Comparison of ENCODE assay signal across 19 cellular contexts in genomic region chr1:42737986-42738677, GRCh38. TPM values are rescaled to one million over a fixed set of nuclear protein-coding genes. Genes with fewer than 3 reads are reported as not detected.
DNase-seq lines count a peak whose midpoint lies in the region; FAIRE-seq and TF ChIP-seq lines count a peak whose summit lies in the region.
"Had no signal": no experiment of that assay in that cellular context is flagged by ENCODE, and none has a peak within 500 bp of the region (broad histone marks: within the 10 kb centered on the region; RNA-seq: fewer than 3 reads in every experiment).

No MANE protein-coding gene starts in this region.

- no peak for TF ChIP-seq CTCF in right atrium auricular region (IDR thresholded peaks at IDR 0.05)
- TF ChIP-seq CTCF in kidney (IDR thresholded peaks at IDR 0.05; ENCODE audit: borderline replicate concordance, extremely low read depth, insufficient read depth): no peak
- TF ChIP-seq CTCF in osteoblast (IDR thresholded peaks at IDR 0.05; ENCODE audit: extremely low read depth, low read depth, low read length): no peak

- H3K36me3 ChIP-seq in right atrium auricular region (no peaks in the 10 kb centered on the region), kidney (ENCODE audit: control insufficient read depth in 1 of 2, insufficient read depth in 2 of 2, low read length in 2 of 2) (peaks cover 0 to 3% of the 10 kb centered on the region in 2 donors), osteoblast (ENCODE audit: insufficient read depth, low read length) (no peaks in the 10 kb centered on the region), small intestine (ENCODE audit: control insufficient read depth in 2 of 2, insufficient read depth in 2 of 2, low read length in 2 of 2) (no peaks in the 10 kb centered on the region)

- no peaks in the 10 kb centered on the region for H3K9me3 ChIP-seq in right atrium auricular region
- no peaks in the 10 kb centered on the region for H3K9me3 ChIP-seq in kidney (ENCODE audit: control insufficient read depth in 1 of 2, low read length in 2 of 2)
- no peaks in the 10 kb centered on the region for H3K9me3 ChIP-seq in osteoblast (ENCODE audit: low read depth, low read length)
- H3K9me3 ChIP-seq in small intestine (ENCODE audit: control insufficient read depth, low read depth): no peaks in the 10 kb centered on the region
- H3K9me3 ChIP-seq: Caco-2 had no signal

- no peak overlapping the region for H3K9ac ChIP-seq in kidney (ENCODE audit: low read length in 2 of 2)

- H2AFZ ChIP-seq in osteoblast (ENCODE audit: low read length): no peak overlapping the region

- H3K4me2 ChIP-seq in osteoblast (ENCODE audit: insufficient read depth, low read length): no peak overlapping the region

- H3K4me1 ChIP-seq in right atrium auricular region (no peaks in the 10 kb centered on the region), kidney (ENCODE audit: control insufficient read depth in 1 of 2, insufficient read depth in 1 of 2, low read depth in 1 of 2, low read length in 2 of 2) (peaks cover 3 to 8% of the 10 kb centered on the region in 2 donors), osteoblast (ENCODE audit: insufficient read depth, low read length) (no peaks in the 10 kb centered on the region), small intestine (ENCODE audit: control insufficient read depth in 2 of 2, insufficient read depth in 1 of 2, low read depth in 1 of 2, low read length in 1 of 2) (no peaks in the 10 kb centered on the region)

- H3K27me3 ChIP-seq in right atrium auricular region (no peaks in the 10 kb centered on the region), osteoblast (ENCODE audit: insufficient read depth, low read length) (no peaks in the 10 kb centered on the region), small intestine (ENCODE audit: control insufficient read depth in 2 of 2, insufficient read depth in 2 of 2, low read length in 2 of 2) (no peaks in the 10 kb centered on the region)

- no peak for FAIRE-seq in kidney (lab: Jason Lieb, UNC)
- FAIRE-seq in small intestine (lab: Jason Lieb, UNC): no peak

- H3K4me3 ChIP-seq in right atrium auricular region (no peak overlapping the region), kidney (ENCODE audit: low read length in 2 of 2) (no peak overlapping the region), osteoblast (ENCODE audit: insufficient read depth, low read length) (no peak overlapping the region), small intestine (ENCODE audit: low read depth in 1 of 2, low read length in 2 of 2) (no peak overlapping the region)

- H3K79me2 ChIP-seq in osteoblast (ENCODE audit: insufficient read depth, low read length): no peaks in the 10 kb centered on the region

- intact Hi-C loops in cardiac septum (cut with DNase I) (no loop called here), kidney (cut with DNase I) (no loop called here)

- DNase-seq in cardiac septum (ENCODE audit: low spot score) (peak; percentile 43), right atrium auricular region (ENCODE audit: low spot score) (no peak), kidney (peak; percentile 70), osteoblast (ENCODE audit: insufficient read length, low spot score, missing footprints) (peak; percentile 68), NCI-H510A (lab: John Stamatoyannopoulos, UW) (no peak), small intestine (no peak), superior temporal gyrus (ENCODE audit: extremely low spot score) (no peak)
- DNase-seq: 8988T; Caco-2; CD8-positive, alpha-beta T cell; DMS79; NCI-H1048; NCI-H1417 treated with DMSO at 0.1 percent for 48 hours; NCI-H1694 treated with DMSO at 0.1 percent for 48 hours; NCI-H2227 treated with DMSO at 0.1 percent for 48 hours had no signal

- 81 to 87% (median 81%) methylated on average over 19 to 21 of the region's 21 CpGs for WGBS in small intestine, 3 donors

- no peak overlapping the region for H3K27ac ChIP-seq in right atrium auricular region
- H3K27ac ChIP-seq in kidney (ENCODE audit: low read depth in 2 of 2, low read length in 2 of 2): no peak overlapping the region
- H3K27ac ChIP-seq in osteoblast (ENCODE audit: low read depth, low read length): no peak overlapping the region
- no peak overlapping the region for H3K27ac ChIP-seq in small intestine (ENCODE audit: low read depth in 1 of 2, low read length in 1 of 2)
- H3K27ac ChIP-seq: HL-60 had no signal

- H4K20me1 ChIP-seq in osteoblast (ENCODE audit: insufficient read depth, low read length): no peaks in the 10 kb centered on the region

RNA-seq across cellular contexts. Expression of gene CLDN19, which starts 1.9 kb away (rescaled TPM):
- total RNA-seq in cardiac septum (not detected), right atrium auricular region (under 1 TPM in 1 of 2 donors, not detected in 1; 0.28 TPM), kidney (23.2 TPM), osteoblast (not detected in 2 replicates)
- polyA plus RNA-seq in kidney (ENCODE audit: insufficient read depth, low read depth, low replicate concordance) (42.5 TPM), small intestine (under 1 TPM in 1 of 3 donors, not detected in 2; 0.18 TPM)
- total RNA-seq: CD8-positive, alpha-beta T cell; H4; NCI-H460; SK-MEL-5 had no signal

RNA-seq across cellular contexts. Expression of gene P3H1, which starts 28.7 kb away (rescaled TPM):
- total RNA-seq in cardiac septum (12.2 TPM), right atrium auricular region (10 to 100 TPM; 11.3 to 15.6 TPM), kidney (29.7 TPM), osteoblast (209 and 213 TPM in 2 replicates)
- polyA plus RNA-seq in kidney (ENCODE audit: insufficient read depth, low read depth, low replicate concordance) (19.0 TPM), small intestine (10 to 100 TPM in 1 of 3 donors, 1 to 10 TPM in 2; 4.3 to 16.4 (median 6.5) TPM)

RNA-seq across cellular contexts. Expression of gene C1orf50, which starts 28.9 kb away (rescaled TPM):
- total RNA-seq in cardiac septum: 11.0 TPM
- 1 to 10 TPM; 3.0 to 3.6 TPM for total RNA-seq in right atrium auricular region
- total RNA-seq in kidney: 7.5 TPM
- polyA plus RNA-seq in kidney (ENCODE audit: insufficient read depth, low read depth, low replicate concordance): 14.6 TPM
- 4.7 and 5.9 TPM in 2 replicates for total RNA-seq in osteoblast
- 1 to 10 TPM; 3.9 to 5.4 (median 4.6) TPM for polyA plus RNA-seq in small intestine

RNA-seq across cellular contexts. Expression of gene TMEM269, which starts 46.7 kb away (rescaled TPM):
- not detected for total RNA-seq in cardiac septum
- total RNA-seq in right atrium auricular region: not detected
- 0.22 TPM for total RNA-seq in kidney
- polyA plus RNA-seq in kidney (ENCODE audit: insufficient read depth, low read depth, low replicate concordance): not detected
- total RNA-seq in osteoblast: under 0.01 TPM in 2 replicates
- under 1 TPM in 1 of 3 donors, not detected in 2; 0.03 TPM for polyA plus RNA-seq in small intestine
- total RNA-seq: SK-MEL-5 had no signal

RNA-seq across cellular contexts. Expression of gene YBX1, which starts 55.9 kb away (rescaled TPM):
- total RNA-seq in cardiac septum (717 TPM), right atrium auricular region (100 to 1,000 TPM; 801 to 826 TPM), kidney (395 TPM), osteoblast (481 and 491 TPM in 2 replicates)
- polyA plus RNA-seq in kidney (ENCODE audit: insufficient read depth, low read depth, low replicate concordance) (418 TPM), small intestine (100 to 1,000 TPM; 509 to 779 (median 604) TPM)

Comparison
In these comparisons a context has a peak if more than half of its experiments do, and no peak if none do; other contexts are left out.
1. DNase-seq: peak in cardiac septum (single experiment), kidney (single experiment) and osteoblast (single experiment); none in right atrium auricular region (single experiment), NCI-H510A (single experiment), small intestine (single experiment) and superior temporal gyrus (single experiment).
2. RNA of gene CLDN19, which starts 1.9 kb away (total RNA-seq): 23.2 TPM in kidney (single experiment); 0.28 TPM in right atrium auricular region, not detected in cardiac septum (single experiment) and not detected in osteoblast; every median in the first group is over 10 times any median in the second.